ENCODE assay signal across 28 cellular contexts in genomic region chr10:53469383-53469782, GRCh38.
"Had no signal": no experiment of that assay in that cellular context is flagged by ENCODE, and none has a peak within 500 bp of the region (broad histone marks: within the 10 kb centered on the region; RNA-seq: fewer than 3 reads in every experiment).

No MANE protein-coding gene starts in this region.

- H3K27me3 ChIP-seq: colonic mucosa, gastrocnemius medialis, left lung, neutrophil, pancreas, sigmoid colon, stomach, thyroid gland had no signal

- H3K9me3 ChIP-seq: colonic mucosa, gastrocnemius medialis, left lung, mucosa of descending colon, neutrophil, pancreas, sigmoid colon, stomach, thyroid gland had no signal

- H3K4me3 Mint-ChIP-seq: dendritic cell treated with granulocyte-macrophage colony-stimulating factor and Interleukin-4, amounts not matched to agents 40 ng/mL and 50 ng/mL, for 4 days; endodermal cell; mesothelial cell of epicardium; naive B cell; natural killer cell treated with Interleukin-12 subunit alpha and Interleukin-12 subunit beta and Interleukin-15 and Interleukin-18, amount 100 ng/mL, for 72 hours; neural crest cell; stimulated activated effector memory CD8-positive, alpha-beta T cell treated with anti-CD3 and anti-CD28 coated beads, Interleukin-12 subunit alpha, Interleukin-12 subunit beta, amount 100 ng/mL, for 72 hours; type B pancreatic cell had no signal

- H3K36me3 Mint-ChIP-seq: mesothelial cell of epicardium; naive B cell; stimulated activated effector memory CD8-positive, alpha-beta T cell treated with anti-CD3 and anti-CD28 coated beads, Interleukin-12 subunit alpha, Interleukin-12 subunit beta, amount 100 ng/mL, for 72 hours; type B pancreatic cell had no signal

- DNase-seq: colonic mucosa; effector CD8-positive, alpha-beta T cell; endodermal cell; foreskin fibroblast; gastrocnemius medialis; head of caudate nucleus; kidney; mesenchymal stem cell; mucosa of descending colon; naive B cell; pancreas; sigmoid colon; stimulated activated CD4-positive, alpha-beta T cell treated with anti-CD3 and anti-CD28 coated beads, Interleukin-2, amount 100 ng/mL, for 24 hours; stimulated activated CD4-positive, alpha-beta T cell treated with anti-CD3 and anti-CD28 coated beads, Interleukin-4, amount 100 ng/mL, for 24 hours; stimulated activated naive CD4-positive, alpha-beta T cell treated with Interleukin-2 at 50 U/mL for 16 hours; stomach; thyroid gland had no signal

- H3K27ac Mint-ChIP-seq: dendritic cell treated with granulocyte-macrophage colony-stimulating factor and Interleukin-4, amounts not matched to agents 40 ng/mL and 50 ng/mL, for 4 days; endodermal cell; mesothelial cell of epicardium; naive B cell; natural killer cell treated with Interleukin-12 subunit alpha and Interleukin-12 subunit beta and Interleukin-15 and Interleukin-18, amount 100 ng/mL, for 72 hours; progenitor cell of endocrine pancreas; stimulated activated effector memory CD8-positive, alpha-beta T cell treated with anti-CD3 and anti-CD28 coated beads, Interleukin-12 subunit alpha, Interleukin-12 subunit beta, amount 100 ng/mL, for 72 hours; type B pancreatic cell had no signal

- H3K27me3 Mint-ChIP-seq: dendritic cell treated with granulocyte-macrophage colony-stimulating factor and Interleukin-4, amounts not matched to agents 40 ng/mL and 50 ng/mL, for 4 days; naive B cell; natural killer cell treated with Interleukin-12 subunit alpha and Interleukin-12 subunit beta and Interleukin-15 and Interleukin-18, amount 100 ng/mL, for 72 hours; progenitor cell of endocrine pancreas; type B pancreatic cell had no signal

- ATAC-seq: esophagus mucosa; gastrocnemius medialis; left lung; mucosa of descending colon; natural killer cell treated with Interleukin-12 subunit alpha and Interleukin-12 subunit beta and Interleukin-15 and Interleukin-18, amount 100 ng/mL, for 72 hours; stimulated activated effector memory CD8-positive, alpha-beta T cell treated with anti-CD3 and anti-CD28 coated beads, Interleukin-12 subunit alpha, Interleukin-12 subunit beta, amount 100 ng/mL, for 72 hours had no signal

- H3K9me3 Mint-ChIP-seq: neural crest cell, type B pancreatic cell had no signal

- H3K4me1 ChIP-seq: colonic mucosa, gastrocnemius medialis, left lung, pancreas, sigmoid colon, stomach, thyroid gland had no signal

- H3K27ac ChIP-seq: colonic mucosa, epithelial cell of prostate, gastrocnemius medialis, left lung, neutrophil, pancreas, sigmoid colon, stomach, thyroid gland had no signal

- H3K4me1 Mint-ChIP-seq: mesothelial cell of epicardium; naive B cell; neural crest cell; stimulated activated effector memory CD8-positive, alpha-beta T cell treated with anti-CD3 and anti-CD28 coated beads, Interleukin-12 subunit alpha, Interleukin-12 subunit beta, amount 100 ng/mL, for 72 hours had no signal
